16 cellular contexts compared by ENCODE assay signal in genomic region chr5:173517648-173518047, GRCh38.
A peak's percentile ranks its signal among the peaks of the same experiment; 100 is the strongest.
DNase-seq lines count a peak whose midpoint lies in the region; ATAC-seq and TF ChIP-seq lines count a peak whose summit lies in the region.
"Had no signal": no experiment of that assay in that cellular context is flagged by ENCODE, and none has a peak within 500 bp of the region (broad histone marks: within the 10 kb centered on the region; RNA-seq: fewer than 3 reads in every experiment).

No MANE protein-coding gene starts in this region.

- no CpG with 5 or more reads among the region's 3 CpGs for WGBS in IMR-90 (ENCODE audit: extremely low coverage in 2 of 2, insufficient read length in 1 of 2), 2 experiments
- 77% methylated on average over 3 of the region's 3 CpGs for WGBS in esophagus muscularis mucosa
- WGBS in mesendoderm (ENCODE audit: extremely low coverage, insufficient coverage, low lambda C conversion rate): no CpG with 5 or more reads among the region's 3 CpGs
- 74 to 78% methylated on average over 3 of the region's 3 CpGs for WGBS in heart right ventricle, 2 donors
- WGBS in spleen, 5 donors: 72 to 86% (median 78%) methylated on average over 3 of the region's 3 CpGs

- no peak overlapping the region for H3K4me3 Mint-ChIP-seq in GM23338
- H3K4me3 Mint-ChIP-seq: B cell; CD4-positive, alpha-beta T cell had no signal

- no peak overlapping the region for H4K5ac ChIP-seq in IMR-90 (ENCODE audit: low read depth, low read length)
- no peak overlapping the region for H4K5ac ChIP-seq in mesendoderm (ENCODE audit: low read length)

- H3K27me3 ChIP-seq in GM23338 (ENCODE audit: insufficient read depth) (no peaks in the 10 kb centered on the region), IMR-90 (ENCODE audit: control insufficient read depth, insufficient read depth, low read length) (no peaks in the 10 kb centered on the region), esophagus muscularis mucosa (no peaks in the 10 kb centered on the region), mesendoderm (ENCODE audit: insufficient read depth, low read length, poor library complexity) (no peaks in the 10 kb centered on the region), heart right ventricle (peaks cover 0 to 10% (median 0%) of the 10 kb centered on the region in 7 donors), spleen (replicated peaks in 1 of 7) (peaks cover 0 to 41% (median 4%) of the 10 kb centered on the region in 7 donors)

- H2BK15ac ChIP-seq in IMR-90 (ENCODE audit: low read depth, low read length) (no peak overlapping the region), mesendoderm (replicated peaks; ENCODE audit: low read depth) (no peak overlapping the region)

- no peak for TF ChIP-seq EP300 in esophagus muscularis mucosa (IDR thresholded peaks at IDR 0.05)

- TF ChIP-seq RAD21 in IMR-90 (IDR thresholded peaks at IDR 0.05; ENCODE audit: low read length): no peak

- H3K4me1 ChIP-seq in GM23338 (ENCODE audit: insufficient read depth) (no peaks in the 10 kb centered on the region), IMR-90 (ENCODE audit: control insufficient read depth, insufficient read depth, low read length) (peaks cover 6% of the 10 kb centered on the region; the same call in 1 of the 2 replicates), esophagus muscularis mucosa (no peaks in the 10 kb centered on the region), mesendoderm (ENCODE audit: control insufficient read depth, low read depth, low read length) (no peaks in the 10 kb centered on the region), heart right ventricle (no peaks in the 10 kb centered on the region), spleen (no peaks in the 10 kb centered on the region)

- H3K9me2 ChIP-seq in GM23338 (ENCODE audit: insufficient read depth): no peaks in the 10 kb centered on the region

- TF ChIP-seq POLR2A in IMR-90 (IDR thresholded peaks at IDR 0.05; ENCODE audit: low read depth, low read length): no peak
- no peak for TF ChIP-seq POLR2A in esophagus muscularis mucosa (IDR thresholded peaks at IDR 0.05; ENCODE audit: low read depth)
- no peak for TF ChIP-seq POLR2A in spleen (IDR thresholded peaks at IDR 0.05)

- no peak overlapping the region for H3K27ac Mint-ChIP-seq in GM23338
- H3K27ac Mint-ChIP-seq: B cell; CD4-positive, alpha-beta T cell had no signal

- H2BK120ac ChIP-seq in IMR-90 (ENCODE audit: low read depth, low read length): no peak overlapping the region
- no peak overlapping the region for H2BK120ac ChIP-seq in mesendoderm (ENCODE audit: low read depth, low read length)

- H3K27ac ChIP-seq in GM23338 (ENCODE audit: low read depth) (no peak overlapping the region), IMR-90 (ENCODE audit: insufficient read depth, low read length) (no peak overlapping the region), esophagus muscularis mucosa (replicated peaks in 1 of 4) (no peak overlapping the region), mesendoderm (ENCODE audit: low read depth, low read length) (no peak overlapping the region), heart right ventricle (no peak overlapping the region), spleen (no peak overlapping the region)

- H4K8ac ChIP-seq in IMR-90 (ENCODE audit: low read depth in 2 of 2, low read length in 2 of 2): no peak overlapping the region
- no peak overlapping the region for H4K8ac ChIP-seq in mesendoderm (ENCODE audit: low read depth, low read length)

- H2AK9ac ChIP-seq in IMR-90 (replicated peaks; ENCODE audit: low read depth, low read length, poor library complexity): no peak overlapping the region

- dilution Hi-C loops in IMR-90 (cut with HindIII; ENCODE audit: low sequenced_read_pairs, unreplicated experiment): no loop called here

- H2BK5ac ChIP-seq in IMR-90 (ENCODE audit: low read depth, low read length, poor library complexity, severe bottlenecking) (no peak overlapping the region), mesendoderm (ENCODE audit: low read length) (no peak overlapping the region)

- no peaks in the 10 kb centered on the region for H3F3A ChIP-seq in GM23338 (replicated peaks; ENCODE audit: low read depth)

- H3K9me3 ChIP-seq in IMR-90 (ENCODE audit: control insufficient read depth, insufficient read depth, low read length) (peaks cover 2% of the 10 kb centered on the region; the same call in 1 of the 2 replicates), esophagus muscularis mucosa (no peaks in the 10 kb centered on the region), heart right ventricle (peaks cover 0 to 23% (median 5%) of the 10 kb centered on the region in 11 donors), spleen (peaks cover 0 to 25% (median 9%) of the 10 kb centered on the region in 8 donors)

- BruUV-seq in IMR-90 (replicated peaks; lab: Mats Ljungman, UMichigan): no TSS peak

- H4K20me1 ChIP-seq in GM23338 (replicated peaks; ENCODE audit: insufficient read depth) (no peaks in the 10 kb centered on the region), IMR-90 (ENCODE audit: insufficient read depth, low read length) (no peaks in the 10 kb centered on the region)

- CTCF ChIA-PET in IMR-90 (lab: Yijun Ruan, JAX): no interaction called here

- H3K79me2 ChIP-seq in GM23338 (replicated peaks; ENCODE audit: insufficient read depth) (no peaks in the 10 kb centered on the region), mesendoderm (ENCODE audit: control insufficient read depth, insufficient read depth, low read length) (no peaks in the 10 kb centered on the region)

- H3K56ac ChIP-seq in IMR-90 (ENCODE audit: extremely low read depth, insufficient read depth, low read length) (no peak overlapping the region), mesendoderm (ENCODE audit: low read length) (no peak overlapping the region)

- H3K79me1 ChIP-seq in IMR-90 (ENCODE audit: low read depth in 1 of 2, low read length in 2 of 2): no peaks in the 10 kb centered on the region
- no peaks in the 10 kb centered on the region for H3K79me1 ChIP-seq in mesendoderm (ENCODE audit: low read length)

- H3K23ac ChIP-seq in IMR-90 (ENCODE audit: low read depth, low read length) (no peak overlapping the region), mesendoderm (ENCODE audit: low read length) (no peak overlapping the region)

- in situ Hi-C loops in IMR-90 (cut with MboI; ENCODE audit: low sequenced_read_pairs): no loop called here

- ATAC-seq in GM23338 (peak; percentile 89), IMR-90 (ENCODE audit: low read depth) (no peak), heart right ventricle (no peak)
- ATAC-seq: GM12878, K562 had no signal

- peak overlapping the region; percentile 3; the same call in 1 of the 2 replicates for H2BK20ac ChIP-seq in IMR-90 (ENCODE audit: low read depth, low read length)

- no peak overlapping the region for H4K91ac ChIP-seq in IMR-90 (ENCODE audit: insufficient read depth, low read depth, low read length)

- H3K14ac ChIP-seq in IMR-90 (replicated peaks; ENCODE audit: low read depth, low read length): no peak overlapping the region

- no peak overlapping the region; the same call in 1 of the 2 replicates for H3K18ac ChIP-seq in IMR-90 (ENCODE audit: low read depth, low read length)
- H3K18ac ChIP-seq in mesendoderm (ENCODE audit: low read length): no peak overlapping the region

- H2AFZ ChIP-seq in GM23338 (no peak overlapping the region), IMR-90 (replicated peaks; ENCODE audit: low read length, poor library complexity) (no peak overlapping the region)

- H3K4me3 ChIP-seq in GM23338 (no peak overlapping the region), IMR-90 (ENCODE audit: insufficient read depth, low read depth, low read length) (no peak overlapping the region), esophagus muscularis mucosa (no peak overlapping the region), mesendoderm (ENCODE audit: low read length) (no peak overlapping the region), heart right ventricle (no peak overlapping the region), spleen (no peak overlapping the region)
- H3K4me3 ChIP-seq: GM12878, K562 had no signal

- H3K9ac ChIP-seq in IMR-90 (ENCODE audit: low read depth, low read length): no peak overlapping the region
- H3K9ac ChIP-seq in mesendoderm (ENCODE audit: low read length): no peak overlapping the region

- H3K9me3 Mint-ChIP-seq in GM23338: peaks cover 20% of the 10 kb centered on the region; the same call in 2 of the 3 replicates

- H3K4me1 Mint-ChIP-seq in GM23338: peaks cover 13% of the 10 kb centered on the region
- H3K4me1 Mint-ChIP-seq: B cell had no signal

- TF ChIP-seq CTCF in GM23338 (conservative IDR thresholded peaks at IDR 0.05; ENCODE audit: low read depth in 2 of 2) (no peak), IMR-90 (conservative IDR thresholded peaks at IDR 0.05; ENCODE audit: low read depth, low read length) (no peak), esophagus muscularis mucosa (IDR thresholded peaks at IDR 0.05) (no peak), heart right ventricle (IDR thresholded peaks at IDR 0.05) (no peak), spleen (IDR thresholded peaks at IDR 0.05 in 8 of 11, conservative IDR thresholded peaks at IDR 0.05 in 3 of 11) (no peak)

- H2AK5ac ChIP-seq in IMR-90 (ENCODE audit: low read depth, low read length) (no peak overlapping the region), mesendoderm (ENCODE audit: low read length) (no peak overlapping the region)

- peaks cover 13% of the 10 kb centered on the region; the same call in 2 of the 3 replicates for H3K36me3 Mint-ChIP-seq in GM23338 (ENCODE audit: low read depth)

- POLR2A ChIA-PET in IMR-90 (lab: Charles Lee; ENCODE audit: unreplicated experiment): no interaction called here

- peaks cover 5% of the 10 kb centered on the region for H3K27me3 Mint-ChIP-seq in GM23338 (ENCODE audit: insufficient read depth, low read depth, poor library complexity)

- H3K36me3 ChIP-seq in GM23338 (ENCODE audit: insufficient read depth) (peaks cover 3% of the 10 kb centered on the region), IMR-90 (ENCODE audit: control insufficient read depth, insufficient read depth, low read length) (no peaks in the 10 kb centered on the region), esophagus muscularis mucosa (no peaks in the 10 kb centered on the region), mesendoderm (ENCODE audit: control insufficient read depth, insufficient read depth, low read length) (no peaks in the 10 kb centered on the region), heart right ventricle (no peaks in the 10 kb centered on the region), spleen (no peaks in the 10 kb centered on the region)

- H3K4me2 ChIP-seq in GM23338 (no peak overlapping the region; the same call in 1 of the 2 replicates), IMR-90 (ENCODE audit: low read depth, low read length) (no peak overlapping the region), mesendoderm (ENCODE audit: low read length) (no peak overlapping the region)

- DNase-seq in GM23338 (ENCODE audit: low spot score): peak; percentile 61
- DNase-seq in IMR-90: no peak
- peak; percentile 42 for DNase-seq in esophagus muscularis mucosa (ENCODE audit: extremely low spot score)
- peak; percentile 1 for DNase-seq in mesendoderm
- DNase-seq in HUDEP-2 (lab: John Stamatoyannopoulos, UW; ENCODE audit: unreplicated experiment in 76 of 76): no peak
- no peak for DNase-seq in heart right ventricle
- DNase-seq in spleen: no peak
- no peak for DNase-seq in HPDE6-E6E7 (ENCODE audit: extremely low spot score)
- DNase-seq: C1 segment of cervical spinal cord; Calu3; CD4-positive, alpha-beta T cell; DMS 273 treated with DMSO at 0.1 percent for 48 hours; GOT3 had no signal

- H3K9me1 ChIP-seq in IMR-90 (ENCODE audit: insufficient read depth, low read length): peaks cover 6% of the 10 kb centered on the region

- intact Hi-C loops in IMR-90 (cut with micrococcal nuclease): no loop called here
- intact Hi-C loops in esophagus muscularis mucosa (cut with DNase I): no loop called here
- intact Hi-C loops in heart right ventricle (cut with DNase I): no loop called here
- intact Hi-C loops in spleen (cut with DNase I; ENCODE audit: low total_unique reads): no loop called here

- H3K4ac ChIP-seq in IMR-90 (ENCODE audit: low read depth, low read length) (no peak overlapping the region), mesendoderm (ENCODE audit: low read depth, low read length) (no peak overlapping the region)

Comparison
In these comparisons a context has a peak if more than half of its experiments do, and no peak if none do; other contexts are left out.
1. DNase-seq: peak in GM23338 (single experiment), esophagus muscularis mucosa (single experiment) and mesendoderm (single experiment); none in IMR-90 (single experiment), HUDEP-2 (0 of 76), heart right ventricle (0 of 2), spleen (single experiment) and HPDE6-E6E7 (single experiment).